32 cellular contexts compared by ENCODE assay signal in the genomic region with DNA sequence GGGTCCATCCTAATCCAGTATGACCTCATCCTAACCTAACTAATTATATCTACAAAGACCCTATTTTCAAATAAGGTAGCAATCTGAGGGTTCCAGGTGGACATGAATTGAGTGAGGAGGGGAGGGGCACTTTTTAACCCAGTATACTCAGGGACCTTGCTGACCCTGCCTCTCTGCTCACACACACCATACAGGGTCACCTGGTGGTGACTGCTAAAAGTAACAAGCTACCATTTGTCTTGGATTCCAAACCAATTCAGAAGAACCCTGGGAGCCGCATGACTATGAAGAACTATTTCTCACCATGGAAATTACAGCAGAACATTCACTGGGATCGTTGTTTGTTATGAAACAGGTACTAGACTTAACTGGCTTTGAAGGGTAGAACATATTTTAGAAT.
"Had no signal": no experiment of that assay in that cellular context is flagged by ENCODE, and none has a peak within 500 bp of the region (broad histone marks: within the 10 kb centered on the region; RNA-seq: fewer than 3 reads in every experiment).

No MANE protein-coding gene starts in this region.

- H3K4me3 ChIP-seq: body of pancreas, esophagus squamous epithelium, gastroesophageal sphincter, heart right ventricle had no signal

- H3K4me1 Mint-ChIP-seq: activated CD4-positive, alpha-beta memory T cell treated with anti-CD3 and anti-CD28 coated beads, Interleukin-2, amount 10 ng/mL, durations not matched to agents 7 days and 5 days; activated CD4-positive, alpha-beta T cell treated with anti-CD3 and anti-CD28 coated beads for 36 hours; activated CD4-positive, alpha-beta T cell treated with anti-CD3 and anti-CD28 coated beads, Interleukin-2, amount 10 ng/mL, durations not matched to agents 24 days and 14 days had no signal

- H3K9me3 ChIP-seq: body of pancreas, esophagus squamous epithelium, gastroesophageal sphincter had no signal

- H3K4me3 Mint-ChIP-seq: activated CD4-positive, alpha-beta memory T cell treated with anti-CD3 and anti-CD28 coated beads, Interleukin-2, amount 10 ng/mL, durations not matched to agents 7 days and 5 days; activated CD4-positive, alpha-beta T cell treated with anti-CD3 and anti-CD28 coated beads for 36 hours; activated CD4-positive, alpha-beta T cell treated with anti-CD3 and anti-CD28 coated beads, Interleukin-2, amount 10 ng/mL, durations not matched to agents 24 days and 14 days; activated naive CD8-positive, alpha-beta T cell; activated T-cell treated with anti-CD3 and anti-CD28 coated beads, Interleukin-2, amount 50 U/mL, for 24 hours; activated T-cell treated with anti-CD3 and anti-CD28 coated beads, Interleukin-2, amount 50 U/mL, for 72 hours; effector memory CD8-positive, alpha-beta T cell had no signal

- H3K9me3 Mint-ChIP-seq: activated CD4-positive, alpha-beta memory T cell treated with anti-CD3 and anti-CD28 coated beads, Interleukin-2, amount 10 ng/mL, durations not matched to agents 7 days and 5 days; activated CD4-positive, alpha-beta T cell treated with anti-CD3 and anti-CD28 coated beads, Interleukin-2, amount 10 ng/mL, durations not matched to agents 24 days and 14 days; activated T-cell treated with anti-CD3 and anti-CD28 coated beads, Interleukin-2, amount 50 U/mL, for 24 hours; activated T-cell treated with anti-CD3 and anti-CD28 coated beads, Interleukin-2, amount 50 U/mL, for 72 hours; effector memory CD8-positive, alpha-beta T cell had no signal

- H3K4me1 ChIP-seq: body of pancreas, esophagus squamous epithelium, gastroesophageal sphincter, heart right ventricle had no signal

- FAIRE-seq: colon, endometrium, endothelial cell of umbilical vein, TTC549 had no signal

- DNase-seq: activated CD4-positive, alpha-beta memory T cell treated with anti-CD3 and anti-CD28 coated beads, Interleukin-2, amount 10 ng/mL, durations not matched to agents 7 days and 5 days; activated CD4-positive, alpha-beta T cell treated with anti-CD3 and anti-CD28 coated beads for 36 hours; activated CD4-positive, alpha-beta T cell treated with anti-CD3 and anti-CD28 coated beads, Interleukin-2, amount 10 ng/mL, durations not matched to agents 24 days and 14 days; activated CD4-positive, CD25-positive, alpha-beta regulatory T cell; activated CD4-positive, CD25-positive, alpha-beta regulatory T cell treated with anti-CD3 and anti-CD28 coated beads, Interleukin-2, amount 50 U/mL, for 72 hours; activated CD8-positive, alpha-beta memory T cell treated with anti-CD3 and anti-CD28 coated beads, Interleukin-2, amount 50 U/mL, for 48 hours; activated gamma-delta T cell; activated naive CD4-positive, alpha-beta T cell treated with anti-CD3 and anti-CD28 coated beads, Interleukin-2, amount 50 U/mL, for 16 hours; activated naive CD4-positive, alpha-beta T cell treated with Interleukin-2 at 50 U/mL for 16 hours; activated T-cell treated with anti-CD3 and anti-CD28 coated beads for 4 hours; activated T-cell treated with anti-CD3 and anti-CD28 coated beads, Interleukin-2, amount 50 U/mL, for 24 hours; activated T-cell treated with anti-CD3 and anti-CD28 coated beads, Interleukin-2, amount 50 U/mL, for 72 hours; amniotic stem cell; aorta; body of pancreas; caudate nucleus; cortex of kidney; dermis blood vessel endothelial cell; effector CD4-positive, alpha-beta T cell; effector memory CD8-positive, alpha-beta T cell; esophagus squamous epithelium; foreskin melanocyte; heart right ventricle; T-helper 2 cell; WERI-Rb-1 had no signal

- H3K36me3 ChIP-seq: esophagus squamous epithelium, gastroesophageal sphincter, heart right ventricle, WERI-Rb-1 had no signal

- H3K27ac Mint-ChIP-seq: activated CD4-positive, alpha-beta memory T cell treated with anti-CD3 and anti-CD28 coated beads, Interleukin-2, amount 10 ng/mL, durations not matched to agents 7 days and 5 days; activated CD4-positive, alpha-beta T cell treated with anti-CD3 and anti-CD28 coated beads for 36 hours; activated CD4-positive, alpha-beta T cell treated with anti-CD3 and anti-CD28 coated beads, Interleukin-2, amount 10 ng/mL, durations not matched to agents 24 days and 14 days; activated naive CD8-positive, alpha-beta T cell; activated T-cell treated with anti-CD3 and anti-CD28 coated beads, Interleukin-2, amount 50 U/mL, for 24 hours; activated T-cell treated with anti-CD3 and anti-CD28 coated beads, Interleukin-2, amount 50 U/mL, for 72 hours; effector memory CD8-positive, alpha-beta T cell had no signal

- ATAC-seq: activated CD4-positive, alpha-beta T cell treated with anti-CD3 and anti-CD28 coated beads for 36 hours; activated T-cell treated with anti-CD3 and anti-CD28 coated beads, Interleukin-2, amount 50 U/mL, for 72 hours; body of pancreas; effector memory CD8-positive, alpha-beta T cell; gastroesophageal sphincter; heart right ventricle had no signal

- H3K27ac ChIP-seq: body of pancreas, epithelial cell of prostate, esophagus squamous epithelium, gastroesophageal sphincter, heart right ventricle, WERI-Rb-1 had no signal

- H3K27me3 ChIP-seq: body of pancreas, esophagus squamous epithelium, gastroesophageal sphincter, heart right ventricle had no signal
